In genomic region chr1:214332950-214333798, GRCh38 we compare ENCODE assay signal across 9 cellular contexts. TPM values are rescaled to one million over a fixed set of nuclear protein-coding genes. Genes with fewer than 3 reads are reported as not detected.
DNase-seq lines count a peak whose midpoint lies in the region; ATAC-seq, FAIRE-seq and TF ChIP-seq lines count a peak whose summit lies in the region.
"Had no signal": no experiment of that assay in that cellular context is flagged by ENCODE, and none has a peak within 500 bp of the region (broad histone marks: within the 10 kb centered on the region; RNA-seq: fewer than 3 reads in every experiment).

No MANE protein-coding gene starts in this region.

- no peaks in the 10 kb centered on the region for H3K4me1 Mint-ChIP-seq in MCF 10A (ENCODE audit: insufficient read depth, unreplicated experiment)
- H3K4me1 Mint-ChIP-seq in stimulated activated effector memory CD8-positive, alpha-beta T cell treated with anti-CD3 and anti-CD28 coated beads, Interleukin-12 subunit alpha, Interleukin-12 subunit beta, amount 100 ng/mL, for 72 hours = no peaks in the 10 kb centered on the region

- FAIRE-seq in HTR-8/SVneo (lab: Jason Lieb, UNC) = no peak
- FAIRE-seq: frontal cortex had no signal

- H3K9me3 Mint-ChIP-seq in MCF 10A (ENCODE audit: unreplicated experiment) = no peaks in the 10 kb centered on the region
- H3K9me3 Mint-ChIP-seq in stimulated activated effector memory CD8-positive, alpha-beta T cell treated with anti-CD3 and anti-CD28 coated beads, Interleukin-12 subunit alpha, Interleukin-12 subunit beta, amount 100 ng/mL, for 72 hours = no peaks in the 10 kb centered on the region

- intact Hi-C loops in MCF 10A (cut with micrococcal nuclease) = loop anchor here (1.0 to 5.0 kb wide), 7 partner anchors 218 to 1194 kb away; partner anchors contain the start of gene PTPN14

- H3K36me3 Mint-ChIP-seq in MCF 10A (ENCODE audit: insufficient read depth, unreplicated experiment) = peaks cover 55% of the 10 kb centered on the region
- peaks cover 33% of the 10 kb centered on the region for H3K36me3 Mint-ChIP-seq in stimulated activated effector memory CD8-positive, alpha-beta T cell treated with anti-CD3 and anti-CD28 coated beads, Interleukin-12 subunit alpha, Interleukin-12 subunit beta, amount 100 ng/mL, for 72 hours

- peak overlapping the region; percentile 73 for H3K27ac Mint-ChIP-seq in MCF 10A (ENCODE audit: low read depth, unreplicated experiment)
- H3K27ac Mint-ChIP-seq in stimulated activated effector memory CD8-positive, alpha-beta T cell treated with anti-CD3 and anti-CD28 coated beads, Interleukin-12 subunit alpha, Interleukin-12 subunit beta, amount 100 ng/mL, for 72 hours = no peak overlapping the region

- CTCF ChIA-PET in MCF 10A (lab: Yijun Ruan, JAX) = interaction anchor here (0.5 to 20.4 kb wide), 111 partner anchors 6 to 1300 kb away, joined by 3 to 958 read pairs (median 5); partner anchors contain the start of genes CENPF, PTPN14 and SMYD2

- POLR2A ChIA-PET in MCF 10A (lab: Yijun Ruan, JAX) = interaction anchor here (0.6 to 6.1 kb wide), 21 partner anchors 8 to 586 kb away, joined by 3 to 53 read pairs (median 4); partner anchors contain the start of genes PTPN14 and SMYD2

- peak; percentile 42 for ATAC-seq in left lobe of liver
- ATAC-seq in stimulated activated effector memory CD8-positive, alpha-beta T cell treated with anti-CD3 and anti-CD28 coated beads, Interleukin-12 subunit alpha, Interleukin-12 subunit beta, amount 100 ng/mL, for 72 hours = no peak
- ATAC-seq in HG03139 (IDR thresholded peaks at IDR 0.05; ENCODE audit: unreplicated experiment) = no peak

- peak; percentile 99 for TF ChIP-seq CTCF in MCF 10A (IDR thresholded peaks at IDR 0.05; ENCODE audit: unreplicated experiment)

- H3K27me3 Mint-ChIP-seq in MCF 10A (ENCODE audit: insufficient read depth, unreplicated experiment) = no peaks in the 10 kb centered on the region

- peak; percentile 74 for DNase-seq in activated effector memory CD4-positive, alpha-beta T cell treated with anti-CD3 and anti-CD28 coated beads, Interleukin-2, amount 50 U/mL, for 16 hours
- DNase-seq in activated effector memory CD4-positive, alpha-beta T cell treated with Interleukin-2 at 50 U/mL for 16 hours = no peak
- DNase-seq in HTR-8/SVneo (ENCODE audit: insufficient read length, low spot score) (peak; percentile 69), SKM-1 treated with dmso at 0.1 percent for 144 hours (lab: John Stamatoyannopoulos, UW; ENCODE audit: unreplicated experiment) (peak; percentile 52), MCF 10A (ENCODE audit: unreplicated experiment) (peak; percentile 79), left lobe of liver (ENCODE audit: low spot score) (no peak)
- DNase-seq in stimulated activated effector memory CD8-positive, alpha-beta T cell treated with anti-CD3 and anti-CD28 coated beads, Interleukin-12 subunit alpha, Interleukin-12 subunit beta, amount 100 ng/mL, for 72 hours (ENCODE audit: low spot score in 2 of 2) = peak; percentile 11 to 74

- H3K4me3 Mint-ChIP-seq in MCF 10A (ENCODE audit: unreplicated experiment) = no peak overlapping the region
- no peak overlapping the region for H3K4me3 Mint-ChIP-seq in stimulated activated effector memory CD8-positive, alpha-beta T cell treated with anti-CD3 and anti-CD28 coated beads, Interleukin-12 subunit alpha, Interleukin-12 subunit beta, amount 100 ng/mL, for 72 hours

- TSS peak; percentile 3 for BruUV-seq in MCF 10A (replicated peaks; lab: Mats Ljungman, UMichigan)

RNA-seq across cellular contexts. Expression of gene SMYD2, which starts 52.2 kb away (rescaled TPM):
- 54.5 and 75.1 TPM in 2 replicates for total RNA-seq in MCF 10A (2022)
- 20.6 TPM for total RNA-seq in left lobe of liver

Comparison
In these comparisons a context has a peak if more than half of its experiments do, and no peak if none do; other contexts are left out.
1. DNase-seq: peak in activated effector memory CD4-positive, alpha-beta T cell treated with anti-CD3 and anti-CD28 coated beads, Interleukin-2, amount 50 U/mL, for 16 hours (single experiment), HTR-8/SVneo (single experiment), SKM-1 treated with dmso at 0.1 percent for 144 hours (single experiment), MCF 10A (single experiment) and stimulated activated effector memory CD8-positive, alpha-beta T cell treated with anti-CD3 and anti-CD28 coated beads, Interleukin-12 subunit alpha, Interleukin-12 subunit beta, amount 100 ng/mL, for 72 hours (2 of 2); none in activated effector memory CD4-positive, alpha-beta T cell treated with Interleukin-2 at 50 U/mL for 16 hours (single experiment) and left lobe of liver (single experiment).